Comparison of ENCODE assay signal across 12 cellular contexts in genomic region chr9:104907278-104907951, GRCh38. TPM values are rescaled to one million over a fixed set of nuclear protein-coding genes. Genes with fewer than 3 reads are reported as not detected.
A peak's percentile ranks its signal among the peaks of the same experiment; 100 is the strongest.
DNase-seq lines count a peak whose midpoint lies in the region; ATAC-seq and TF ChIP-seq lines count a peak whose summit lies in the region.
"Had no signal": no experiment of that assay in that cellular context is flagged by ENCODE, and none has a peak within 500 bp of the region (broad histone marks: within the 10 kb centered on the region; RNA-seq: fewer than 3 reads in every experiment).

No MANE protein-coding gene starts in this region.

- no peaks in the 10 kb centered on the region for H3K27me3 Mint-ChIP-seq in type B pancreatic cell
- H3K27me3 Mint-ChIP-seq in activated T-cell treated with anti-CD3 and anti-CD28 coated beads, Interleukin-2, amount 50 U/mL, for 4 hours (ENCODE audit: low read depth) = no peaks in the 10 kb centered on the region
- H3K27me3 Mint-ChIP-seq: activated CD4-positive, alpha-beta memory T cell treated with anti-CD3 and anti-CD28 coated beads for 36 hours had no signal

- H3K79me2 ChIP-seq in ACC112 (ENCODE audit: control insufficient read depth, insufficient read depth, low read length, unreplicated experiment) = peaks cover 25% of the 10 kb centered on the region

- no peaks in the 10 kb centered on the region for H3K9me3 Mint-ChIP-seq in type B pancreatic cell
- H3K9me3 Mint-ChIP-seq in activated T-cell treated with anti-CD3 and anti-CD28 coated beads, Interleukin-2, amount 50 U/mL, for 4 hours = no peaks in the 10 kb centered on the region
- H3K9me3 Mint-ChIP-seq: activated CD4-positive, alpha-beta memory T cell treated with anti-CD3 and anti-CD28 coated beads for 36 hours had no signal

- no peak overlapping the region for H2AFZ ChIP-seq in ACC112 (ENCODE audit: low read length, unreplicated experiment)

- H3K4me3 ChIP-seq in ACC112 (ENCODE audit: low read depth, low read length) = peak overlapping the region; percentile 55
- no peak overlapping the region for H3K4me3 ChIP-seq in Peyer's patch
- peak overlapping the region in 1 of 4 donors; percentile 4 for H3K4me3 ChIP-seq in esophagus muscularis mucosa
- no peak overlapping the region for H3K4me3 ChIP-seq in mucosa of rectum (ENCODE audit: low read length in 2 of 2)
- H3K4me3 ChIP-seq: upper lobe of left lung had no signal

- H3K36me3 Mint-ChIP-seq in type B pancreatic cell = no peaks in the 10 kb centered on the region
- no peaks in the 10 kb centered on the region for H3K36me3 Mint-ChIP-seq in activated T-cell treated with anti-CD3 and anti-CD28 coated beads, Interleukin-2, amount 50 U/mL, for 4 hours (ENCODE audit: insufficient read depth)
- H3K36me3 Mint-ChIP-seq: activated CD4-positive, alpha-beta memory T cell treated with anti-CD3 and anti-CD28 coated beads for 36 hours had no signal

- H3K4me1 ChIP-seq in ACC112 (ENCODE audit: control insufficient read depth, insufficient read depth, low read length, unreplicated experiment) (peaks cover 69% of the 10 kb centered on the region), Peyer's patch (peaks cover 0 to 43% (median 4%) of the 10 kb centered on the region in 4 donors), esophagus muscularis mucosa (peaks cover 86 to 100% (median 99%) of the 10 kb centered on the region in 4 donors), mucosa of rectum (ENCODE audit: control insufficient read depth in 2 of 2, insufficient read depth in 2 of 2, low read length in 2 of 2) (peaks cover 8 to 17% of the 10 kb centered on the region in 2 donors)

- H3K27me3 ChIP-seq in ACC112 (ENCODE audit: insufficient read depth, low read length) = no peaks in the 10 kb centered on the region
- no peaks in the 10 kb centered on the region for H3K27me3 ChIP-seq in Peyer's patch
- no peaks in the 10 kb centered on the region for H3K27me3 ChIP-seq in esophagus muscularis mucosa
- no peaks in the 10 kb centered on the region for H3K27me3 ChIP-seq in mucosa of rectum (ENCODE audit: control insufficient read depth in 2 of 2, insufficient read depth in 2 of 2, low read length in 2 of 2)
- H3K27me3 ChIP-seq: upper lobe of left lung had no signal

- H3K36me3 ChIP-seq in ACC112 (ENCODE audit: insufficient read depth, low read length) (no peaks in the 10 kb centered on the region), Peyer's patch (no peaks in the 10 kb centered on the region), esophagus muscularis mucosa (peaks cover 0 to 2% (median 0%) of the 10 kb centered on the region in 4 donors), mucosa of rectum (ENCODE audit: control insufficient read depth in 2 of 2, insufficient read depth in 2 of 2, low read length in 2 of 2) (peaks cover 4% of the 10 kb centered on the region in 2 donors)

- H3K9ac ChIP-seq in mucosa of rectum (ENCODE audit: low read depth in 1 of 2, low read length in 2 of 2) = no peak overlapping the region

- peaks cover 17% of the 10 kb centered on the region for H3K4me1 Mint-ChIP-seq in type B pancreatic cell (ENCODE audit: unreplicated experiment)
- H3K4me1 Mint-ChIP-seq in activated T-cell treated with anti-CD3 and anti-CD28 coated beads, Interleukin-2, amount 50 U/mL, for 4 hours (ENCODE audit: low read depth) = peaks cover 17% of the 10 kb centered on the region

- TF ChIP-seq POLR2A in Peyer's patch (IDR thresholded peaks at IDR 0.05) (no peak), esophagus muscularis mucosa (IDR thresholded peaks at IDR 0.05; ENCODE audit: low read depth) (no peak)

- intact Hi-C loops in esophagus muscularis mucosa (cut with DNase I) = no loop called here

- TF ChIP-seq EP300 in esophagus muscularis mucosa (IDR thresholded peaks at IDR 0.05) = peak; percentile 55

- ATAC-seq in GM21390 (IDR thresholded peaks at IDR 0.05; ENCODE audit: unreplicated experiment) = no peak
- no peak for ATAC-seq in activated T-cell treated with anti-CD3 and anti-CD28 coated beads, Interleukin-2, amount 50 U/mL, for 4 hours

- no peak overlapping the region for H3K4me3 Mint-ChIP-seq in type B pancreatic cell
- no peak overlapping the region for H3K4me3 Mint-ChIP-seq in activated T-cell treated with anti-CD3 and anti-CD28 coated beads, Interleukin-2, amount 50 U/mL, for 4 hours
- H3K4me3 Mint-ChIP-seq: activated CD4-positive, alpha-beta memory T cell treated with anti-CD3 and anti-CD28 coated beads for 36 hours had no signal

- H3K27ac ChIP-seq in ACC112 (ENCODE audit: low read depth, low read length) (peak overlapping the region; percentile 93), Peyer's patch (peak overlapping the region; percentile 25 to 70 (median 46)), esophagus muscularis mucosa (replicated peaks in 1 of 4) (peak overlapping the region; percentile 74 to 89 (median 82)), mucosa of rectum (ENCODE audit: low read depth in 2 of 2, low read length in 2 of 2) (peak overlapping the region; percentile 8 to 32)

- H3K27ac Mint-ChIP-seq in type B pancreatic cell = no peak overlapping the region
- H3K27ac Mint-ChIP-seq: activated CD4-positive, alpha-beta memory T cell treated with anti-CD3 and anti-CD28 coated beads for 36 hours had no signal

- 36% methylated on average over 11 of the region's 11 CpGs for WGBS in esophagus muscularis mucosa

- no peak for TF ChIP-seq CTCF in Peyer's patch (IDR thresholded peaks at IDR 0.05)
- TF ChIP-seq CTCF in esophagus muscularis mucosa (IDR thresholded peaks at IDR 0.05) = no peak
- TF ChIP-seq CTCF in type B pancreatic cell (conservative IDR thresholded peaks at IDR 0.05) = no peak

- DNase-seq in Peyer's patch = no peak
- DNase-seq in esophagus muscularis mucosa (ENCODE audit: extremely low spot score) = no peak
- DNase-seq in type B pancreatic cell (ENCODE audit: extremely low spot score, unreplicated experiment) = no peak
- no peak for DNase-seq in activated T-cell treated with anti-CD3 and anti-CD28 coated beads, Interleukin-2, amount 50 U/mL, for 4 hours
- DNase-seq in AML-193 (lab: John Stamatoyannopoulos, UW) = no peak
- DNase-seq: activated CD4-positive, alpha-beta memory T cell treated with anti-CD3 and anti-CD28 coated beads for 36 hours; NCI-H1694; SIG-M5 had no signal

- no peaks in the 10 kb centered on the region for H3K9me3 ChIP-seq in Peyer's patch
- no peaks in the 10 kb centered on the region for H3K9me3 ChIP-seq in esophagus muscularis mucosa
- no peaks in the 10 kb centered on the region for H3K9me3 ChIP-seq in mucosa of rectum (ENCODE audit: control insufficient read depth in 2 of 2, low read length in 2 of 2)
- H3K9me3 ChIP-seq: upper lobe of left lung had no signal

RNA-seq across cellular contexts. Expression of gene ABCA1, which starts 20.5 kb away (rescaled TPM):
- total RNA-seq in Peyer's patch = 10 to 100 TPM in 3 of 4 donors, 1 to 10 TPM in 1; 4.2 to 43.7 (median 21.7) TPM
- 10 to 100 TPM; 47.8 to 73.9 (median 54.7) TPM for total RNA-seq in esophagus muscularis mucosa
- 16.2 and 20.8 TPM in 2 replicates for total RNA-seq in type B pancreatic cell (ENCODE audit: low replicate concordance)
- under 1 TPM; 0.26 to 0.30 (median 0.30) TPM for total RNA-seq in activated T-cell treated with anti-CD3 and anti-CD28 coated beads, Interleukin-2, amount 50 U/mL, for 4 hours

Comparison
In these comparisons a context has a peak if more than half of its experiments do, and no peak if none do; other contexts are left out.
1. H3K27ac ChIP-seq: peak in every context shown above with its lines; median percentile 93 in ACC112; 82 in esophagus muscularis mucosa; 46 in Peyer's patch; 20 in mucosa of rectum.